16 cellular contexts compared by ENCODE assay signal in the genomic region with DNA sequence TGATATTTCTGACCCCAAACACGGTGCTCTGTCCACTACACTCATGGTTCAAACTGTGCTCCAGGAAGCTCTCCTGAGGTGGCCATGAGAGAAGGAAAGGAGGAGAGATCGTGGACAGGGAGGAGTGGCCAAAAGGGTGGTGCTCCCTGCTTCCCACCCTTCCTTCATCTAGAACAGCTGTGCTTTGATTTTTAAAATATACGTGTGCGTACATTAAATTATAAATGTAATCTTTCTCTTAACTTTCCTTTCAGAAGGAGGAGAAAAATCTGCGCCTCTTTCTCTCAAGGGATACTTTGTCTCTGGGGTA. TPM values are rescaled to one million over a fixed set of nuclear protein-coding genes. Genes with fewer than 3 reads are reported as not detected.
A peak's percentile ranks its signal among the peaks of the same experiment; 100 is the strongest.
DNase-seq lines count a peak whose midpoint lies in the region; ATAC-seq and TF ChIP-seq lines count a peak whose summit lies in the region.
"Had no signal": no experiment of that assay in that cellular context is flagged by ENCODE, and none has a peak within 500 bp of the region (broad histone marks: within the 10 kb centered on the region; RNA-seq: fewer than 3 reads in every experiment).

No MANE protein-coding gene starts in this region.

- H3K9me3 ChIP-seq in adipocyte (ENCODE audit: control insufficient read depth, low read length) (no peaks in the 10 kb centered on the region), left lung (no peaks in the 10 kb centered on the region), stomach smooth muscle (ENCODE audit: control insufficient read depth in 2 of 2, low read length in 2 of 2) (no peaks in the 10 kb centered on the region)
- no peaks in the 10 kb centered on the region for H3K9me3 ChIP-seq in effector memory CD4-positive, alpha-beta T cell (ENCODE audit: control insufficient read depth, low read length)
- H3K9me3 ChIP-seq: tibial artery had no signal

- H3K9me3 Mint-ChIP-seq in immature natural killer cell = no peaks in the 10 kb centered on the region
- H3K9me3 Mint-ChIP-seq: CD4-positive, alpha-beta T cell had no signal

- H3K4me3 ChIP-seq in adipocyte (ENCODE audit: low read length) (no peak overlapping the region), left lung (no peak overlapping the region), stomach smooth muscle (ENCODE audit: low read length in 2 of 2) (peak overlapping the region in 1 of 2 donors; percentile 22)
- H3K4me3 ChIP-seq in effector memory CD4-positive, alpha-beta T cell (ENCODE audit: insufficient read depth, low read depth, low read length, poor library complexity, severe bottlenecking) = no peak overlapping the region
- H3K4me3 ChIP-seq: tibial artery had no signal

- peak; percentile 5 for DNase-seq in SHP77 treated with DMSO at 0.1 percent for 48 hours (lab: John Stamatoyannopoulos, UW)
- DNase-seq in SHP77 (lab: John Stamatoyannopoulos, UW) = no peak
- no peak for DNase-seq in adipocyte (ENCODE audit: low read depth)
- DNase-seq in left lung = no peak
- no peak for DNase-seq in stimulated activated CD4-positive, alpha-beta T cell treated with anti-CD3 and anti-CD28 coated beads, Interleukin-4, amount 100 ng/mL, for 24 hours
- no peak for DNase-seq in immature natural killer cell
- DNase-seq in effector memory CD4-positive, alpha-beta T cell = no peak
- DNase-seq: activated CD4-positive, alpha-beta T cell treated with anti-CD3 and anti-CD28 coated beads for 48 hours; activated T-cell treated with anti-CD3 and anti-CD28 coated beads, Interleukin-2, amount 50 U/mL, for 48 hours; CD4-positive, alpha-beta T cell; NCI-H2081; stimulated activated CD4-positive, alpha-beta T cell treated with anti-CD3 and anti-CD28 coated beads, Interleukin-15, amount 100 ng/mL, for 24 hours; T1000; tibial artery had no signal

- H3K36me3 ChIP-seq in adipocyte (ENCODE audit: control insufficient read depth, insufficient read depth, low read length, severe bottlenecking) (no peaks in the 10 kb centered on the region), left lung (no peaks in the 10 kb centered on the region), stomach smooth muscle (ENCODE audit: control insufficient read depth in 2 of 2, insufficient read depth in 2 of 2, low read length in 2 of 2) (no peaks in the 10 kb centered on the region)
- no peaks in the 10 kb centered on the region for H3K36me3 ChIP-seq in effector memory CD4-positive, alpha-beta T cell (ENCODE audit: control insufficient read depth, insufficient read depth, low read length)
- H3K36me3 ChIP-seq: tibial artery had no signal

- peaks cover 0 to 2% (median 1%) of the 10 kb centered on the region in 3 donors for H3K27me3 Mint-ChIP-seq in immature natural killer cell (ENCODE audit: low read depth in 3 of 3)
- H3K27me3 Mint-ChIP-seq: CD4-positive, alpha-beta T cell had no signal

- intact Hi-C loops in left lung (cut with DNase I) = loop anchor here in 1 of 2 donors (5.0 kb wide), 1 partner anchor 215 kb away; no protein-coding TSS in a partner anchor

- TF ChIP-seq CTCF in left lung (IDR thresholded peaks at IDR 0.05) = no peak

- ATAC-seq in left lung = no peak

- H3K36me3 Mint-ChIP-seq in immature natural killer cell = no peaks in the 10 kb centered on the region

- H3K4me1 ChIP-seq in adipocyte (ENCODE audit: control insufficient read depth, insufficient read depth, low read length) = peaks cover 21% of the 10 kb centered on the region
- H3K4me1 ChIP-seq in left lung = peaks cover 6 to 9% of the 10 kb centered on the region in 2 donors
- H3K4me1 ChIP-seq in stomach smooth muscle (ENCODE audit: control insufficient read depth, insufficient read depth, low read length) = peaks cover 29% of the 10 kb centered on the region
- no peaks in the 10 kb centered on the region for H3K4me1 ChIP-seq in effector memory CD4-positive, alpha-beta T cell (ENCODE audit: control insufficient read depth, insufficient read depth, low read length, poor library complexity, severe bottlenecking)

- peaks cover 2 to 3% of the 10 kb centered on the region in 2 donors for H3K4me1 Mint-ChIP-seq in immature natural killer cell

- H3K27ac ChIP-seq in left lung (peak overlapping the region; percentile 38 to 46), stomach smooth muscle (ENCODE audit: low read length) (peak overlapping the region; percentile 58)
- H3K27ac ChIP-seq in effector memory CD4-positive, alpha-beta T cell (ENCODE audit: insufficient read depth, low read length, poor library complexity, severe bottlenecking) = no peak overlapping the region
- H3K27ac ChIP-seq: 22Rv1 had no signal

- H3K27me3 ChIP-seq in adipocyte (replicated peaks; ENCODE audit: control insufficient read depth, insufficient read depth, low read length) (no peaks in the 10 kb centered on the region), left lung (no peaks in the 10 kb centered on the region), stomach smooth muscle (ENCODE audit: control insufficient read depth in 1 of 2, insufficient read depth in 2 of 2, low read length in 2 of 2) (no peaks in the 10 kb centered on the region)
- no peaks in the 10 kb centered on the region for H3K27me3 ChIP-seq in effector memory CD4-positive, alpha-beta T cell (replicated peaks; ENCODE audit: control insufficient read depth, insufficient read depth, low read length, poor library complexity, severe bottlenecking)
- H3K27me3 ChIP-seq: tibial artery had no signal

- H3K27ac Mint-ChIP-seq in immature natural killer cell = no peak overlapping the region

- no peak overlapping the region for H3K4me3 Mint-ChIP-seq in immature natural killer cell
- H3K4me3 Mint-ChIP-seq: CD4-positive, alpha-beta T cell had no signal

- H3K9ac ChIP-seq in adipocyte (ENCODE audit: low read length) = peak overlapping the region; percentile 65
- H3K9ac ChIP-seq in stomach smooth muscle (ENCODE audit: low read length in 2 of 2) = no peak overlapping the region

RNA-seq across cellular contexts. Expression of a gene that starts 8.2 kb away (rescaled TPM):
- not detected for total RNA-seq in left lung
- polyA plus RNA-seq in immature natural killer cell = not detected
